1 cellular context compared by ENCODE assay signal in genomic region chr16:11090947-11091785, GRCh38.
TF ChIP-seq lines count a peak whose summit lies in the region.

No MANE protein-coding gene starts in this region.

TF ChIP-seq in GM12878, 131 proteins besides CTCF, POLR2A, EP300 and RAD21 (continued from another document):
- no peak for TF ChIP-seq ESRRA (IDR thresholded peaks at IDR 0.05; ENCODE audit: low read length)
- peak; percentile 20; the same call in 1 of the 2 replicates for TF ChIP-seq RUNX3 (IDR thresholded peaks at IDR 0.05; ENCODE audit: low read length)
- TF ChIP-seq BACH1 (IDR thresholded peaks at IDR 0.05; ENCODE audit: borderline replicate concordance): no peak
- no peak for TF ChIP-seq MAX (IDR thresholded peaks at IDR 0.05; ENCODE audit: low read depth, low read length)
- TF ChIP-seq E2F8 (IDR thresholded peaks at IDR 0.05; ENCODE audit: low read depth, partially characterized antibody): no peak
- TF ChIP-seq SMAD1 (IDR thresholded peaks at IDR 0.05; ENCODE audit: low read depth, partially characterized antibody): no peak
- TF ChIP-seq SPI1 (IDR thresholded peaks at IDR 0.05; ENCODE audit: borderline replicate concordance, insufficient read depth, low read depth, low read length): no peak
- no peak for TF ChIP-seq FOS (IDR thresholded peaks at IDR 0.05; ENCODE audit: borderline replicate concordance, extremely low read depth, insufficient read length)
- TF ChIP-seq NFYA (IDR thresholded peaks at IDR 0.05; ENCODE audit: borderline replicate concordance, low read depth, low read length): no peak
- TF ChIP-seq POLR2AphosphoS5 (IDR thresholded peaks at IDR 0.05; ENCODE audit: low read length): no peak
- no peak for TF ChIP-seq PRDM15 (CRISPR knock-in tag; IDR thresholded peaks at IDR 0.05)
- no peak for TF ChIP-seq SMARCA5 (IDR thresholded peaks at IDR 0.05)
